ENCODE assay signal across 24 cellular contexts in genomic region chr2:228866781-228867180, GRCh38.
"Had no signal": no experiment of that assay in that cellular context is flagged by ENCODE, and none has a peak within 500 bp of the region (broad histone marks: within the 10 kb centered on the region; RNA-seq: fewer than 3 reads in every experiment).

No MANE protein-coding gene starts in this region.

- H3K27me3 Mint-ChIP-seq: activated CD4-positive, alpha-beta memory T cell treated with anti-CD3 and anti-CD28 coated beads for 36 hours; activated CD4-positive, alpha-beta T cell treated with anti-CD3 and anti-CD28 coated beads, Interleukin-2, amount 10 ng/mL, durations not matched to agents 24 days and 14 days; activated naive CD8-positive, alpha-beta T cell treated with anti-CD3 and anti-CD28 coated beads for 36 hours had no signal

- H3K9me3 Mint-ChIP-seq: activated CD4-positive, alpha-beta T cell treated with anti-CD3 and anti-CD28 coated beads, Interleukin-2, amount 10 ng/mL, durations not matched to agents 24 days and 14 days had no signal

- H3K4me3 Mint-ChIP-seq: activated CD4-positive, alpha-beta memory T cell treated with anti-CD3 and anti-CD28 coated beads for 36 hours; activated CD4-positive, alpha-beta T cell treated with anti-CD3 and anti-CD28 coated beads, Interleukin-2, amount 10 ng/mL, durations not matched to agents 24 days and 14 days; activated naive CD4-positive, alpha-beta T cell treated with anti-CD3 and anti-CD28 coated beads for 36 hours; activated naive CD8-positive, alpha-beta T cell treated with anti-CD3 and anti-CD28 coated beads for 36 hours; activated T-helper 1 cell treated with anti-CD3 and anti-CD28 coated beads, Interleukin-12 subunit alpha, Interleukin-12 subunit beta, Interleukin-2, Interleukin-4 antibody, amounts not matched to agents 30 ng/mL and 10 ng/mL and 1 ng/mL, durations not matched to agents 14 hours and 24 hours and 36 hours; natural killer cell; neural progenitor cell had no signal

- H3K27me3 ChIP-seq: gastrocnemius medialis, hepatocyte, neural progenitor cell, right atrium auricular region, testis, transverse colon had no signal

- ATAC-seq: esophagus mucosa, gastrocnemius medialis, natural killer cell had no signal

- H3K27ac Mint-ChIP-seq: activated CD4-positive, alpha-beta memory T cell treated with anti-CD3 and anti-CD28 coated beads for 36 hours; activated CD4-positive, alpha-beta T cell treated with anti-CD3 and anti-CD28 coated beads, Interleukin-2, amount 10 ng/mL, durations not matched to agents 24 days and 14 days; activated naive CD4-positive, alpha-beta T cell treated with anti-CD3 and anti-CD28 coated beads for 36 hours; activated naive CD8-positive, alpha-beta T cell treated with anti-CD3 and anti-CD28 coated beads for 36 hours; activated T-helper 1 cell treated with anti-CD3 and anti-CD28 coated beads, Interleukin-12 subunit alpha, Interleukin-12 subunit beta, Interleukin-2, Interleukin-4 antibody, amounts not matched to agents 30 ng/mL and 10 ng/mL and 1 ng/mL, durations not matched to agents 14 hours and 24 hours and 36 hours; natural killer cell; neural progenitor cell had no signal

- H3K4me3 ChIP-seq: gastrocnemius medialis, hepatocyte, left ventricle myocardium inferior, lung, neural progenitor cell, right atrium auricular region, testis, transverse colon had no signal

- H3K4me1 Mint-ChIP-seq: activated CD4-positive, alpha-beta T cell treated with anti-CD3 and anti-CD28 coated beads, Interleukin-2, amount 10 ng/mL, durations not matched to agents 24 days and 14 days; activated naive CD8-positive, alpha-beta T cell treated with anti-CD3 and anti-CD28 coated beads for 36 hours; natural killer cell had no signal

- H3K36me3 ChIP-seq: gastrocnemius medialis, left ventricle myocardium inferior, neural progenitor cell, right atrium auricular region, transverse colon had no signal

- DNase-seq: activated CD4-positive, alpha-beta memory T cell treated with anti-CD3 and anti-CD28 coated beads for 36 hours; activated CD4-positive, alpha-beta T cell treated with anti-CD3 and anti-CD28 coated beads, Interleukin-2, amount 10 ng/mL, durations not matched to agents 24 days and 14 days; activated CD8-positive, alpha-beta memory T cell treated with anti-CD3 and anti-CD28 coated beads, Interleukin-2, amount 50 U/mL, for 4 hours; activated effector memory CD4-positive, alpha-beta T cell treated with anti-CD3 and anti-CD28 coated beads, Interleukin-2, amount 50 U/mL, for 16 hours; activated naive CD4-positive, alpha-beta T cell treated with anti-CD3 and anti-CD28 coated beads for 36 hours; activated naive CD8-positive, alpha-beta T cell treated with anti-CD3 and anti-CD28 coated beads for 36 hours; activated T-cell treated with anti-CD3 and anti-CD28 coated beads, Interleukin-2, amount 50 U/mL, for 1 hour; amygdala; caudate nucleus; cortex of kidney; gastrocnemius medialis; islet precursor cell; left ventricle myocardium inferior; natural killer cell; occipital lobe; stimulated activated naive CD4-positive, alpha-beta T cell treated with Interleukin-2 at 50 U/mL for 16 hours; testis; transverse colon had no signal

- H3K36me3 Mint-ChIP-seq: activated CD4-positive, alpha-beta memory T cell treated with anti-CD3 and anti-CD28 coated beads for 36 hours; activated naive CD8-positive, alpha-beta T cell treated with anti-CD3 and anti-CD28 coated beads for 36 hours; neural progenitor cell had no signal
